16 cellular contexts compared by ENCODE assay signal in the genomic region with DNA sequence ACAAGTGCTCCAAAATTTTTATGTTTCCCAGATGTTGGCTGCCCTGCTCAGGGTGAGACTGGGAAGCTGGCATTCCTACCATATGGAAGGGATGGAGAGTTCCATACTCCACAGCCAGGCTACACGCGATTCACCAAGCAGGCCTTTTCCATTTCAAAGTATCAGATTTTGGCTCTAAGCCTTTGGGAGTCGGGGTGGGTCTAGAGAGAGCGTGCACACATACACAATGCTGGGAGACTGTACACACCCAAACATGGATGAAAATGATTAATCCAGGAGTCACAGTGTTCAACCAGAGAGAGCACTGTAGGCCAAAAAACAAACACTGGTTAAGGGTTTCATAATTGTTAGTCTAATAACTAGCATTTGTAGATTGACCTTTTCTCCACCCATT.
A peak's percentile ranks its signal among the peaks of the same experiment; 100 is the strongest.
DNase-seq lines count a peak whose midpoint lies in the region; ATAC-seq and TF ChIP-seq lines count a peak whose summit lies in the region.
"Had no signal": no experiment of that assay in that cellular context is flagged by ENCODE, and none has a peak within 500 bp of the region (broad histone marks: within the 10 kb centered on the region; RNA-seq: fewer than 3 reads in every experiment).

No MANE protein-coding gene starts in this region.

- H4K20me1 ChIP-seq in IMR-90 (ENCODE audit: insufficient read depth, low read length) = no peaks in the 10 kb centered on the region

- no peak overlapping the region for H2AK5ac ChIP-seq in IMR-90 (ENCODE audit: low read depth, low read length)

- no peaks in the 10 kb centered on the region for H3K79me1 ChIP-seq in IMR-90 (ENCODE audit: low read depth in 1 of 2, low read length in 2 of 2)

- H2BK15ac ChIP-seq in IMR-90 (ENCODE audit: low read depth, low read length) = no peak overlapping the region

- H3K14ac ChIP-seq in IMR-90 (replicated peaks; ENCODE audit: low read depth, low read length) = no peak overlapping the region

- peaks cover 6% of the 10 kb centered on the region; the same call in 1 of the 2 replicates for H3K9me1 ChIP-seq in IMR-90 (ENCODE audit: insufficient read depth, low read length)

- H3K56ac ChIP-seq in IMR-90 (ENCODE audit: extremely low read depth, insufficient read depth, low read length) = no peak overlapping the region

- peaks cover 36% of the 10 kb centered on the region for H3K4me1 Mint-ChIP-seq in type B pancreatic cell (ENCODE audit: unreplicated experiment)
- no peaks in the 10 kb centered on the region for H3K4me1 Mint-ChIP-seq in glutamatergic neuron (ENCODE audit: low read depth, unreplicated experiment)
- H3K4me1 Mint-ChIP-seq: activated B cell treated with CpG ODN at 0.5 μM for 24 hours had no signal

- peak; percentile 86 for ATAC-seq in IMR-90 (ENCODE audit: low read depth)

- no peak overlapping the region for H2BK120ac ChIP-seq in IMR-90 (ENCODE audit: low read depth, low read length)

- no peak overlapping the region for H3K18ac ChIP-seq in IMR-90 (ENCODE audit: low read depth, low read length)

- H3K4me1 ChIP-seq in IMR-90 (ENCODE audit: control insufficient read depth, insufficient read depth, low read length) (peaks cover 3% of the 10 kb centered on the region; the same call in 1 of the 2 replicates), liver (ENCODE audit: control insufficient read depth in 4 of 4, insufficient read depth in 4 of 4, low read length in 3 of 4) (peaks cover 6 to 23% (median 20%) of the 10 kb centered on the region in 4 donors)
- H3K4me1 ChIP-seq: psoas muscle had no signal

- POLR2A ChIA-PET in IMR-90 (lab: Charles Lee; ENCODE audit: unreplicated experiment) = no interaction called here

- no peak for TF ChIP-seq POLR2A in IMR-90 (IDR thresholded peaks at IDR 0.05; ENCODE audit: low read depth, low read length)

- TF ChIP-seq RAD21 in IMR-90 (IDR thresholded peaks at IDR 0.05; ENCODE audit: low read length) = no peak
- peak; percentile 50 to 62 for TF ChIP-seq RAD21 in liver (IDR thresholded peaks at IDR 0.05)

- intact Hi-C loops in IMR-90 (cut with micrococcal nuclease) = no loop called here

- H3K4me3 ChIP-seq in AG10803 (ENCODE audit: low read length) (no peak overlapping the region), IMR-90 (ENCODE audit: insufficient read depth, low read depth, low read length) (no peak overlapping the region), liver (ENCODE audit: low read depth in 1 of 3, low read length in 3 of 3) (no peak overlapping the region)
- H3K4me3 ChIP-seq: psoas muscle had no signal

- no peak overlapping the region for H3K23ac ChIP-seq in IMR-90 (ENCODE audit: low read depth, low read length)

- DNase-seq in AG10803 (ENCODE audit: low read depth) (peak; percentile 98), IMR-90 (peak; percentile 63), epithelial cell of prostate (ENCODE audit: low read depth, low spot score) (peak; percentile 59), NCI-H510A treated with DMSO at 0.1 percent for 48 hours (lab: John Stamatoyannopoulos, UW) (no peak), type B pancreatic cell (ENCODE audit: extremely low spot score, unreplicated experiment) (no peak), NCI-H146 treated with DMSO at 0.1 percent for 48 hours (lab: John Stamatoyannopoulos, UW; ENCODE audit: unreplicated experiment) (no peak), glutamatergic neuron (no peak)
- DNase-seq: activated B cell treated with CpG ODN at 0.5 μM for 24 hours; C1 segment of cervical spinal cord; effector memory CD4-positive, alpha-beta T cell; NCI-H1694 treated with DMSO at 0.1 percent for 48 hours; psoas muscle; stimulated activated CD4-positive, alpha-beta T cell treated with anti-CD3 and anti-CD28 coated beads, Interleukin-4, amount 100 ng/mL, for 4 hours had no signal

- H3K4me3 Mint-ChIP-seq in type B pancreatic cell (no peak overlapping the region), glutamatergic neuron (ENCODE audit: unreplicated experiment) (no peak overlapping the region)
- H3K4me3 Mint-ChIP-seq: activated B cell treated with CpG ODN at 0.5 μM for 24 hours; IgD-negative memory B cell; stimulated activated naive CD8-positive, alpha-beta T cell treated with anti-CD3 and anti-CD28 coated beads, Interleukin-15, Interleukin-2, amounts not matched to agents 100 ng/mL and 50 ng/mL, for 24 hours had no signal

- no TSS peak for BruUV-seq in IMR-90 (replicated peaks; lab: Mats Ljungman, UMichigan)

- H3K27ac Mint-ChIP-seq in type B pancreatic cell = no peak overlapping the region
- no peak overlapping the region for H3K27ac Mint-ChIP-seq in glutamatergic neuron (ENCODE audit: unreplicated experiment)
- H3K27ac Mint-ChIP-seq: activated B cell treated with CpG ODN at 0.5 μM for 24 hours; IgD-negative memory B cell; stimulated activated naive CD8-positive, alpha-beta T cell treated with anti-CD3 and anti-CD28 coated beads, Interleukin-15, Interleukin-2, amounts not matched to agents 100 ng/mL and 50 ng/mL, for 24 hours had no signal

- CTCF ChIA-PET in IMR-90 (lab: Yijun Ruan, JAX) = no interaction called here

- H3K27me3 Mint-ChIP-seq in type B pancreatic cell (no peaks in the 10 kb centered on the region), glutamatergic neuron (ENCODE audit: unreplicated experiment) (no peaks in the 10 kb centered on the region)
- H3K27me3 Mint-ChIP-seq: activated B cell treated with CpG ODN at 0.5 μM for 24 hours; stimulated activated naive CD8-positive, alpha-beta T cell treated with anti-CD3 and anti-CD28 coated beads, Interleukin-15, Interleukin-2, amounts not matched to agents 100 ng/mL and 50 ng/mL, for 24 hours had no signal

- H2AK9ac ChIP-seq in IMR-90 (replicated peaks; ENCODE audit: low read depth, low read length, poor library complexity) = no peak overlapping the region

- H4K5ac ChIP-seq in IMR-90 (ENCODE audit: low read depth, low read length) = no peak overlapping the region

- H3K27ac ChIP-seq in IMR-90 (ENCODE audit: insufficient read depth, low read length) = no peak overlapping the region
- H3K27ac ChIP-seq in epithelial cell of prostate = peak overlapping the region; percentile 89
- H3K27ac ChIP-seq in liver (ENCODE audit: low read depth in 1 of 2, low read length in 2 of 2) = peak overlapping the region; percentile 16 to 34
- H3K27ac ChIP-seq: psoas muscle had no signal

- in situ Hi-C loops in IMR-90 (cut with MboI; ENCODE audit: low sequenced_read_pairs) = no loop called here

- no peaks in the 10 kb centered on the region for H3K9me3 ChIP-seq in IMR-90 (ENCODE audit: control insufficient read depth, insufficient read depth, low read length)
- H3K9me3 ChIP-seq in liver (ENCODE audit: control insufficient read depth in 4 of 4, low read length in 3 of 4) = no peaks in the 10 kb centered on the region
- H3K9me3 ChIP-seq: psoas muscle had no signal

- H4K8ac ChIP-seq in IMR-90 (ENCODE audit: low read depth in 2 of 2, low read length in 2 of 2) = no peak overlapping the region

- no peak overlapping the region for H2AFZ ChIP-seq in IMR-90 (replicated peaks; ENCODE audit: low read length, poor library complexity)

- no peak overlapping the region for H3K4me2 ChIP-seq in IMR-90 (ENCODE audit: low read depth, low read length)

- no CpG with 5 or more reads among the region's 4 CpGs for WGBS in IMR-90 (ENCODE audit: extremely low coverage in 2 of 2, insufficient read length in 1 of 2), 2 experiments
- 28% methylated on average over 4 of the region's 4 CpGs for WGBS in liver

- TF ChIP-seq CTCF in AG10803 (conservative IDR thresholded peaks at IDR 0.05; ENCODE audit: low read length) (peak; percentile 36), IMR-90 (conservative IDR thresholded peaks at IDR 0.05; ENCODE audit: low read depth, low read length) (no peak), liver (IDR thresholded peaks at IDR 0.05; ENCODE audit: low read depth, low read length, missing input control) (no peak), type B pancreatic cell (conservative IDR thresholded peaks at IDR 0.05) (no peak), glutamatergic neuron (IDR thresholded peaks at IDR 0.05; ENCODE audit: partially characterized antibody, unreplicated experiment) (no peak)

- H3K4ac ChIP-seq in IMR-90 (ENCODE audit: low read depth, low read length) = no peak overlapping the region

- dilution Hi-C loops in IMR-90 (cut with HindIII; ENCODE audit: low sequenced_read_pairs, unreplicated experiment) = no loop called here

- no peak overlapping the region for H4K91ac ChIP-seq in IMR-90 (ENCODE audit: insufficient read depth, low read depth, low read length)

- H3K9me3 Mint-ChIP-seq in type B pancreatic cell = peaks cover 5% of the 10 kb centered on the region
- H3K9me3 Mint-ChIP-seq in glutamatergic neuron (ENCODE audit: unreplicated experiment) = no peaks in the 10 kb centered on the region
- H3K9me3 Mint-ChIP-seq: activated B cell treated with CpG ODN at 0.5 μM for 24 hours; IgD-negative memory B cell; stimulated activated naive CD8-positive, alpha-beta T cell treated with anti-CD3 and anti-CD28 coated beads, Interleukin-15, Interleukin-2, amounts not matched to agents 100 ng/mL and 50 ng/mL, for 24 hours had no signal

- H3K36me3 ChIP-seq in IMR-90 (ENCODE audit: control insufficient read depth, insufficient read depth, low read length) = peaks cover 26% of the 10 kb centered on the region
- no peaks in the 10 kb centered on the region for H3K36me3 ChIP-seq in liver (ENCODE audit: control insufficient read depth in 4 of 4, insufficient read depth in 3 of 4, low read depth in 1 of 4, low read length in 3 of 4)

- H3K27me3 ChIP-seq in IMR-90 (ENCODE audit: control insufficient read depth, insufficient read depth, low read length) (no peaks in the 10 kb centered on the region), liver (ENCODE audit: control insufficient read depth in 4 of 4, insufficient read depth in 4 of 4, low read length in 3 of 4) (no peaks in the 10 kb centered on the region)

- no peak overlapping the region for H2BK20ac ChIP-seq in IMR-90 (ENCODE audit: low read depth, low read length)

- no peak overlapping the region for H2BK5ac ChIP-seq in IMR-90 (ENCODE audit: low read depth, low read length, poor library complexity, severe bottlenecking)

- H3K9ac ChIP-seq in IMR-90 (ENCODE audit: low read depth, low read length) (no peak overlapping the region), liver (ENCODE audit: low read depth in 1 of 2, low read length in 2 of 2) (no peak overlapping the region)

- peaks cover 19% of the 10 kb centered on the region for H3K36me3 Mint-ChIP-seq in type B pancreatic cell
- H3K36me3 Mint-ChIP-seq in glutamatergic neuron (ENCODE audit: unreplicated experiment) = no peaks in the 10 kb centered on the region
- H3K36me3 Mint-ChIP-seq: IgD-negative memory B cell had no signal

TF ChIP-seq in IMR-90, 13 proteins besides CTCF, POLR2A, EP300 and RAD21 (continues in another document):
- TF ChIP-seq FOS (IDR thresholded peaks at IDR 0.05; ENCODE audit: low read depth, low read length) (no peak), MXI1 (IDR thresholded peaks at IDR 0.05; ENCODE audit: borderline replicate concordance, low read depth, low read length) (no peak), CHD1 (IDR thresholded peaks at IDR 0.05; ENCODE audit: low read depth, low read length) (no peak)

TF ChIP-seq in liver, 16 proteins besides CTCF, POLR2A, EP300 and RAD21 (continues in another document):
- TF ChIP-seq NR2F2 (IDR thresholded peaks at IDR 0.05) (no peak), HNF4G (IDR thresholded peaks at IDR 0.05) (no peak), RXRA (IDR thresholded peaks at IDR 0.05) (peak; percentile 75 to 82), TAF1 (conservative IDR thresholded peaks at IDR 0.05) (no peak)

Comparison
In these comparisons a context has a peak if more than half of its experiments do, and no peak if none do; other contexts are left out.
1. DNase-seq: peak in AG10803 (single experiment), IMR-90 (single experiment) and epithelial cell of prostate (single experiment); none in NCI-H510A treated with DMSO at 0.1 percent for 48 hours (single experiment), type B pancreatic cell (single experiment), NCI-H146 treated with DMSO at 0.1 percent for 48 hours (single experiment) and glutamatergic neuron (single experiment).